8 cellular contexts compared by ENCODE assay signal in genomic region chr19:54164369-54165068, GRCh38. TPM values are rescaled to one million over a fixed set of nuclear protein-coding genes. Genes with fewer than 3 reads are reported as not detected.
A peak's percentile ranks its signal among the peaks of the same experiment; 100 is the strongest.
DNase-seq lines count a peak whose midpoint lies in the region; ATAC-seq lines count a peak whose summit lies in the region.

No MANE protein-coding gene starts in this region.

- peaks cover 1% of the 10 kb centered on the region for H3K36me3 Mint-ChIP-seq in CD4-positive, CD25-positive, alpha-beta regulatory T cell
- H3K36me3 Mint-ChIP-seq in immature natural killer cell: no peaks in the 10 kb centered on the region

- peaks cover 38% of the 10 kb centered on the region for H3K4me1 ChIP-seq in CD4-positive, CD25-positive, alpha-beta regulatory T cell (ENCODE audit: control insufficient read depth, insufficient read depth, low read length, poor library complexity, severe bottlenecking)

- ATAC-seq in CD4-positive, CD25-positive, alpha-beta regulatory T cell (ENCODE audit: low read depth in 2 of 2): no peak
- ATAC-seq in HG03521 (IDR thresholded peaks at IDR 0.05; ENCODE audit: unreplicated experiment) (no peak), HG03565 (IDR thresholded peaks at IDR 0.05; ENCODE audit: unreplicated experiment) (no peak)

- no peaks in the 10 kb centered on the region for H3K27me3 ChIP-seq in CD4-positive, CD25-positive, alpha-beta regulatory T cell (ENCODE audit: control insufficient read depth, insufficient read depth, low read length)

- H3K4me1 Mint-ChIP-seq in CD4-positive, CD25-positive, alpha-beta regulatory T cell: peaks cover 15 to 50% (median 31%) of the 10 kb centered on the region in 4 donors
- peaks cover 49% of the 10 kb centered on the region in 2 donors for H3K4me1 Mint-ChIP-seq in immature natural killer cell

- peak overlapping the region; percentile 59 to 79 (median 76) for H3K4me3 Mint-ChIP-seq in CD4-positive, CD25-positive, alpha-beta regulatory T cell
- H3K4me3 Mint-ChIP-seq in immature natural killer cell: peak overlapping the region; percentile 71 to 93 (median 91)

- H3K9me3 Mint-ChIP-seq in CD4-positive, CD25-positive, alpha-beta regulatory T cell: no peaks in the 10 kb centered on the region
- H3K9me3 Mint-ChIP-seq in immature natural killer cell: no peaks in the 10 kb centered on the region

- no peaks in the 10 kb centered on the region for H3K36me3 ChIP-seq in CD4-positive, CD25-positive, alpha-beta regulatory T cell (ENCODE audit: control insufficient read depth, insufficient read depth, low read length)

- H3K27ac ChIP-seq in CD4-positive, CD25-positive, alpha-beta regulatory T cell (ENCODE audit: insufficient read depth, low read length, poor library complexity, severe bottlenecking): no peak overlapping the region

- in situ Hi-C loops in KBM-7 (cut with MboI; ENCODE audit: low pct_unique_long_range_greater_than_20kb, low sequenced_read_pairs): no loop called here

- peak; percentile 9 to 70 (median 60) for DNase-seq in CD4-positive, CD25-positive, alpha-beta regulatory T cell
- DNase-seq in NCI-H748 (lab: John Stamatoyannopoulos, UW; ENCODE audit: unreplicated experiment) (peak; percentile 86), immature natural killer cell (peak; percentile 68 to 88 (median 84)), KBM-7 (no peak)
- DNase-seq in activated gamma-delta T cell treated with anti-CD3 and anti-CD28 coated beads, Interleukin-2, amount 50 U/mL, for 16 hours (ENCODE audit: low read depth): peak; percentile 22
- peak; percentile 44 for DNase-seq in stimulated activated CD8-positive, alpha-beta memory T cell treated with anti-CD3 and anti-CD28 coated beads, Interleukin-7, amount 100 ng/mL, for 24 hours (ENCODE audit: low read depth)

- H3K4me3 ChIP-seq in CD4-positive, CD25-positive, alpha-beta regulatory T cell (ENCODE audit: low read depth, low read length): no peak overlapping the region

- H3K27ac Mint-ChIP-seq in CD4-positive, CD25-positive, alpha-beta regulatory T cell: peak overlapping the region in 1 of 3 donors; percentile 89
- H3K27ac Mint-ChIP-seq in immature natural killer cell: peak overlapping the region; percentile 34 to 89 (median 78)

- H3K27me3 Mint-ChIP-seq in CD4-positive, CD25-positive, alpha-beta regulatory T cell: peaks cover 13% of the 10 kb centered on the region
- peaks cover 8 to 13% (median 9%) of the 10 kb centered on the region in 3 donors for H3K27me3 Mint-ChIP-seq in immature natural killer cell (ENCODE audit: low read depth in 3 of 3)

- H3K9me3 ChIP-seq in CD4-positive, CD25-positive, alpha-beta regulatory T cell (ENCODE audit: control insufficient read depth in 2 of 2, low read length in 2 of 2): no peaks in the 10 kb centered on the region

RNA-seq across cellular contexts. Expression of gene LENG1, which starts 5.0 kb away (rescaled TPM):
- 9.3 TPM for total RNA-seq in CD4-positive, CD25-positive, alpha-beta regulatory T cell
- 10 to 100 TPM; 12.2 to 17.5 (median 13.8) TPM for polyA plus RNA-seq in CD4-positive, CD25-positive, alpha-beta regulatory T cell
- polyA plus RNA-seq in immature natural killer cell: 10 to 100 TPM in 2 of 3 donors, 1 to 10 TPM in 1; 2.6 to 14.0 (median 13.5) TPM

RNA-seq across cellular contexts. Expression of gene TMC4, which starts 8.4 kb away (rescaled TPM):
- 1.1 TPM for total RNA-seq in CD4-positive, CD25-positive, alpha-beta regulatory T cell
- under 1 TPM in 3 of 4 donors, not detected in 1; 0.42 to 0.60 (median 0.49) TPM for polyA plus RNA-seq in CD4-positive, CD25-positive, alpha-beta regulatory T cell
- 1 to 10 TPM in 2 of 3 donors, under 1 TPM in 1; 0.93 to 3.3 (median 1.5) TPM for polyA plus RNA-seq in immature natural killer cell

RNA-seq across cellular contexts. Expression of gene MBOAT7, which starts 24.9 kb away (rescaled TPM):
- total RNA-seq in CD4-positive, CD25-positive, alpha-beta regulatory T cell: 25.8 TPM
- 10 to 100 TPM; 10.8 to 17.2 (median 15.0) TPM for polyA plus RNA-seq in CD4-positive, CD25-positive, alpha-beta regulatory T cell
- polyA plus RNA-seq in immature natural killer cell: 10 to 100 TPM in 2 of 3 donors, 1 to 10 TPM in 1; 8.8 to 17.8 (median 15.7) TPM

RNA-seq across cellular contexts. Expression of gene TSEN34, which starts 26.6 kb away (rescaled TPM):
- total RNA-seq in CD4-positive, CD25-positive, alpha-beta regulatory T cell: 10.1 TPM
- polyA plus RNA-seq in CD4-positive, CD25-positive, alpha-beta regulatory T cell: 10 to 100 TPM; 36.6 to 55.5 (median 49.7) TPM
- 10 to 100 TPM; 26.6 to 36.4 (median 34.0) TPM for polyA plus RNA-seq in immature natural killer cell

RNA-seq across cellular contexts. Expression of gene CNOT3, which starts 27.0 kb away (rescaled TPM):
- 56.9 TPM for total RNA-seq in CD4-positive, CD25-positive, alpha-beta regulatory T cell
- polyA plus RNA-seq in CD4-positive, CD25-positive, alpha-beta regulatory T cell: 1 to 10 TPM; 3.9 to 6.6 (median 5.9) TPM
- 10 to 100 TPM in 1 of 3 donors, 1 to 10 TPM in 2; 2.8 to 13.3 (median 4.0) TPM for polyA plus RNA-seq in immature natural killer cell
